In the genomic region with DNA sequence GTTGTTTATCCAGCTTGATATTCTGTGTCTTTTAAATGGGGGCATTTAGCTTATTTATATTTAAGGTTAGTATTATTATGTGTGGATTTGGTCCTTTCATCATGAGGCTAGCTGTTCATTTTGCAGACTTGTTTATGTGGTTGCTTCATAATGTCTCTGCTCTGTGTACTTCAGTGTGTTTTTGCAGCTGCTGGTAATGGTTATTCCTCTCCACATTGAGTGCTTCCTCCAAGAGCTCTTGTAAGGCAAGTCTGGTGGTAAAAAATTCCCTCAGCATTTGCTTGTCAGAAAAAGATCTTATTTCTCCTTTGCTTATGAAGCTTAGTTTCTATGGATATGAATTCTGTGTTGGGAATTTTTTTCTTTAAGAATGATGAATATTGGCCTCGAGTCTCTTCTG, we compare ENCODE assay signal across 35 cellular contexts. TPM values are rescaled to one million over a fixed set of nuclear protein-coding genes. Genes with fewer than 3 reads are reported as not detected.
"Had no signal": no experiment of that assay in that cellular context is flagged by ENCODE, and none has a peak within 500 bp of the region (broad histone marks: within the 10 kb centered on the region; RNA-seq: fewer than 3 reads in every experiment).

No MANE protein-coding gene starts in this region.

- H3K36me3 ChIP-seq: brain microvascular endothelial cell, Peyer's patch had no signal

- H3K4me3 ChIP-seq: Peyer's patch had no signal

- H3K4me1 Mint-ChIP-seq: activated B cell treated with CpG ODN at 0.5 μM for 24 hours; activated naive CD4-positive, alpha-beta T cell treated with anti-CD3 and anti-CD28 coated beads, Interleukin-2, amount 10 ng/mL, durations not matched to agents 7 days and 5 days; activated naive CD8-positive, alpha-beta T cell treated with anti-CD3 and anti-CD28 coated beads, Interleukin-2, amount 50 U/mL, for 24 hours had no signal

- H3K27ac Mint-ChIP-seq: activated B cell treated with CpG ODN at 0.5 μM for 24 hours; activated CD4-positive, alpha-beta memory T cell treated with anti-CD3 and anti-CD28 coated beads for 36 hours; activated naive CD4-positive, alpha-beta T cell treated with anti-CD3 and anti-CD28 coated beads, Interleukin-2, amount 10 ng/mL, durations not matched to agents 7 days and 5 days; activated naive CD8-positive, alpha-beta T cell; activated naive CD8-positive, alpha-beta T cell treated with anti-CD3 and anti-CD28 coated beads, Interleukin-2, amount 50 U/mL, for 24 hours had no signal

- DNase-seq: activated B cell treated with CpG ODN at 0.5 μM for 24 hours; activated CD4-positive, alpha-beta memory T cell treated with anti-CD3 and anti-CD28 coated beads for 36 hours; activated CD4-positive, alpha-beta T cell treated with anti-CD3 and anti-CD28 coated beads for 4 hours; activated CD4-positive, alpha-beta T cell treated with anti-CD3 and anti-CD28 coated beads, Interleukin-2, amount 50 U/mL, for 1 hour; activated CD4-positive, CD25-positive, alpha-beta regulatory T cell treated with anti-CD3 and anti-CD28 coated beads, Interleukin-2, amount 50 U/mL, for 72 hours; activated CD8-positive, alpha-beta memory T cell treated with anti-CD3 and anti-CD28 coated beads, Interleukin-2, amount 50 U/mL, for 4 hours; activated effector memory CD4-positive, alpha-beta T cell treated with Interleukin-2 at 50 U/mL for 16 hours; activated naive CD4-positive, alpha-beta T cell treated with anti-CD3 and anti-CD28 coated beads, Interleukin-2, amount 10 ng/mL, durations not matched to agents 7 days and 5 days; activated naive CD8-positive, alpha-beta T cell treated with anti-CD3 and anti-CD28 coated beads, Interleukin-2, amount 50 U/mL, for 24 hours; activated T-cell treated with anti-CD3 and anti-CD28 coated beads, Interleukin-2, amount 50 U/mL, for 48 hours; amniotic stem cell; aorta; brain microvascular endothelial cell; Kasumi-1; KG1; NCI-H1092 treated with DMSO at 0.1 percent for 48 hours; NCI-H1417; NCI-H146; NCI-H187; NCI-H2081 treated with DMSO at 0.1 percent for 48 hours; NCI-H2171; NCI-H524; NCI-H69; NCI-H82; NK-92 treated with Interleukin-12 subunit alpha and Interleukin-12 subunit beta, amount 100 ng/mL, for 24 hours; PC-3; Peyer's patch; RPMI8226; SW 1271; T-helper 1 cell; T-helper 2 cell; T-helper 9 cell had no signal

- H3K27me3 ChIP-seq: brain microvascular endothelial cell, Peyer's patch had no signal

- H3K27ac ChIP-seq: brain microvascular endothelial cell, Peyer's patch, VCaP had no signal

- H3K4me1 ChIP-seq: Peyer's patch had no signal

- ATAC-seq: activated naive CD8-positive, alpha-beta T cell treated with anti-CD3 and anti-CD28 coated beads, Interleukin-2, amount 50 U/mL, for 24 hours; PC-3 had no signal

- H3K27me3 Mint-ChIP-seq: activated B cell treated with CpG ODN at 0.5 μM for 24 hours; activated CD4-positive, alpha-beta memory T cell treated with anti-CD3 and anti-CD28 coated beads for 36 hours; activated naive CD4-positive, alpha-beta T cell treated with anti-CD3 and anti-CD28 coated beads, Interleukin-2, amount 10 ng/mL, durations not matched to agents 7 days and 5 days; activated naive CD8-positive, alpha-beta T cell; activated naive CD8-positive, alpha-beta T cell treated with anti-CD3 and anti-CD28 coated beads, Interleukin-2, amount 50 U/mL, for 24 hours; central memory CD8-positive, alpha-beta T cell had no signal

- H3K4me3 Mint-ChIP-seq: activated B cell treated with CpG ODN at 0.5 μM for 24 hours; activated CD4-positive, alpha-beta memory T cell treated with anti-CD3 and anti-CD28 coated beads for 36 hours; activated naive CD4-positive, alpha-beta T cell treated with anti-CD3 and anti-CD28 coated beads, Interleukin-2, amount 10 ng/mL, durations not matched to agents 7 days and 5 days; activated naive CD8-positive, alpha-beta T cell; activated naive CD8-positive, alpha-beta T cell treated with anti-CD3 and anti-CD28 coated beads, Interleukin-2, amount 50 U/mL, for 24 hours; central memory CD8-positive, alpha-beta T cell had no signal

- H3K36me3 Mint-ChIP-seq: activated naive CD4-positive, alpha-beta T cell treated with anti-CD3 and anti-CD28 coated beads, Interleukin-2, amount 10 ng/mL, durations not matched to agents 7 days and 5 days had no signal

RNA-seq across cellular contexts. Expression of a gene that starts 47.8 kb away (rescaled TPM):
- polyA plus RNA-seq: aorta had no signal
